34 cellular contexts compared by ENCODE assay signal in the genomic region with DNA sequence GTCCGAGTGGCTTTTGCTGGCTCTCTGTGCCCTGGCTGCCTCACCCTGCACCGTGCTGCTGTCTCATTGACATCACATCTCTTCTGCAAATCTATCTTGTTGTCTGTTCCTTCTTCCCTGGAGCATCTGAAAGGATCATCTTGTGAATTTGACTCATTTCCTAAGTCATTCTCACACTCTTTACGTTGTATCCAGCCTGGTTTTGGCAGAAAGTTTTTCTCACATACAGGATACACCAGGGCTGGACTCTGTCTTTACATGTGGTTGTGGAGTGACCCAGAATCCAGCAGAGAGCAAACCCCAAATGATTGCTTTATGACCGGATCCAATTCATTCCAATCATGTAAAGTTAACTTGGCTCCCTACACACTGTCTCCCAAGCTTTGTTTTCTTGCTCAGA. TPM values are rescaled to one million over a fixed set of nuclear protein-coding genes. Genes with fewer than 3 reads are reported as not detected.
"Had no signal": no experiment of that assay in that cellular context is flagged by ENCODE, and none has a peak within 500 bp of the region (broad histone marks: within the 10 kb centered on the region; RNA-seq: fewer than 3 reads in every experiment).

No MANE protein-coding gene starts in this region.

- H3K4me2 ChIP-seq: hepatocyte had no signal

- H3K36me3 ChIP-seq: esophagus squamous epithelium, gastroesophageal sphincter, heart left ventricle, left lung, prostate gland, right atrium auricular region, stomach, thyroid gland, vagina had no signal

- H2AFZ ChIP-seq: hepatocyte had no signal

- H3K9me3 ChIP-seq: esophagus squamous epithelium, gastroesophageal sphincter, heart left ventricle, left lung, prostate gland, right atrium auricular region, stomach, thyroid gland, vagina had no signal

- DNase-seq: cortex of kidney; effector memory CD8-positive, alpha-beta T cell; erythroblast; esophagus squamous epithelium; foreskin fibroblast; heart left ventricle; kidney; left lung; mammary epithelial cell; mesendoderm; midbrain; naive thymus-derived CD4-positive, alpha-beta T cell; nephron progenitor cell; nucleus accumbens; stimulated activated CD4-positive, alpha-beta T cell treated with anti-CD3 and anti-CD28 coated beads, Interleukin-2, amount 100 ng/mL, for 24 hours; stimulated activated CD4-positive, alpha-beta T cell treated with anti-CD3 and anti-CD28 coated beads, Interleukin-4, amount 100 ng/mL, for 24 hours; stimulated activated naive CD4-positive, alpha-beta T cell treated with Interleukin-2 at 50 U/mL for 16 hours; stomach; thyroid gland; trophoblast cell had no signal

- H3K4me1 ChIP-seq: esophagus squamous epithelium, gastroesophageal sphincter, heart left ventricle, left lung, prostate gland, right atrium auricular region, stomach, thyroid gland, vagina had no signal

- H3K27me3 ChIP-seq: hepatocyte, right atrium auricular region, thyroid gland had no signal

- H3K4me3 ChIP-seq: esophagus squamous epithelium, gastroesophageal sphincter, heart left ventricle, hepatocyte, left lung, prostate gland, right atrium auricular region, stomach, thyroid gland, vagina had no signal

- H3K79me2 ChIP-seq: hepatocyte had no signal

- H3K27ac ChIP-seq: esophagus squamous epithelium, gastroesophageal sphincter, heart left ventricle, hepatocyte, left lung, prostate gland, right atrium auricular region, stomach, thyroid gland, vagina had no signal

RNA-seq across cellular contexts. Expression of gene RFPL1, which starts 3.1 kb away (rescaled TPM):
- total RNA-seq: dermis microvascular lymphatic vessel endothelial cell, esophagus squamous epithelium, gastroesophageal sphincter, heart left ventricle, hepatocyte, kidney, left lung, lower leg skin, mammary epithelial cell, mucosa of gallbladder, osteocyte, right atrium auricular region, sciatic nerve, skeletal muscle tissue, stomach, subcutaneous adipose tissue, temporal lobe, thyroid gland, ureter, vagina had no signal
- polyA plus RNA-seq: heart left ventricle, hepatocyte, mammary epithelial cell, stomach had no signal
